12 cellular contexts compared by ENCODE assay signal in the genomic region with DNA sequence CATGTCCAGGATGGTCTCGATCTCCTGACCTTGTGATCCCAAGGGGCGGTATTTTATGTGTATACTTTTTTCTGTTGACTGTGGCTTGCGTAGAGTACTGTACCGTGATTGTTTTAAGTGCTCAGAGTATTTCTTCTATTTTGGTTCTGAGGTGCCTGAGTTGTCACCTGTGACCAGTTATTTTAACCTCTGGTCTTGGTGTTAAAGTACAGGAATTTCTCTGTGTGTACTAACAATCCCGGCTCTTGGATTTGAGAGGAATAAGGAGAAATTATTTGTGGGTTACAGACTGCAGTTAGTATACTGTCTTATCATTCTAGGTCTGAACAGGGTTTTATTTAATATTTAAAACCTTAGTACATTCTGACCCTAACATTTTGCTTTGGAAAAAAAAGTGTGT. TPM values are rescaled to one million over a fixed set of nuclear protein-coding genes. Genes with fewer than 3 reads are reported as not detected.
DNase-seq lines count a peak whose midpoint lies in the region; ATAC-seq, FAIRE-seq and TF ChIP-seq lines count a peak whose summit lies in the region.
"Had no signal": no experiment of that assay in that cellular context is flagged by ENCODE, and none has a peak within 500 bp of the region (broad histone marks: within the 10 kb centered on the region; RNA-seq: fewer than 3 reads in every experiment).

No MANE protein-coding gene starts in this region.

- H3K4me1 ChIP-seq in heart right ventricle: peaks cover 4 to 63% (median 42%) of the 10 kb centered on the region in 9 donors
- peaks cover 9 to 18% of the 10 kb centered on the region in 2 experiments; a peak in 4 of 5 replicates for H3K4me1 ChIP-seq in K562 (replicated peaks in 1 of 2; ENCODE audit: control insufficient read depth in 2 of 2, insufficient read depth in 2 of 2, low read length in 2 of 2)
- peaks cover 2% of the 10 kb centered on the region for H3K4me1 ChIP-seq in mesendoderm (ENCODE audit: control insufficient read depth, low read depth, low read length)

- POLR2A ChIA-PET in K562 (lab: Yijun Ruan, JAX): interaction anchor here (0.6 to 1.9 kb wide), 3 partner anchors 14 to 21 kb away, joined by 3 to 6 read pairs (median 4); no protein-coding TSS in a partner anchor

- no peaks in the 10 kb centered on the region for H3K27me3 Mint-ChIP-seq in type B pancreatic cell

- TF ChIP-seq EP300 in K562 (IDR thresholded peaks at IDR 0.05; ENCODE audit: low read length): no peak

- no peak for FAIRE-seq in K562 (lab: Jason Lieb, UNC)

- no peaks in the 10 kb centered on the region for H3K9me3 Mint-ChIP-seq in type B pancreatic cell

- no peak overlapping the region for H3K4me3 Mint-ChIP-seq in type B pancreatic cell

- no peak overlapping the region for H3K4ac ChIP-seq in mesendoderm (ENCODE audit: low read depth, low read length)

- H4K20me1 ChIP-seq in K562 (replicated peaks; ENCODE audit: control insufficient read depth, insufficient read depth, low read length): peaks cover 32% of the 10 kb centered on the region

- H3K9me3 ChIP-seq in heart right ventricle: no peaks in the 10 kb centered on the region
- H3K9me3 ChIP-seq in K562 (replicated peaks; ENCODE audit: control insufficient read depth, insufficient read depth, low read depth, low read length): no peaks in the 10 kb centered on the region
- H3K9me3 ChIP-seq: adrenal gland had no signal

- peak overlapping the region; percentile 94 for H3K4me2 ChIP-seq in K562 (ENCODE audit: insufficient read depth, low read length)
- peak overlapping the region; percentile 20 for H3K4me2 ChIP-seq in mesendoderm (ENCODE audit: low read length)

- no peak overlapping the region for H4K8ac ChIP-seq in mesendoderm (ENCODE audit: low read depth, low read length)

- intact Hi-C loops in heart right ventricle (cut with DNase I) (loop anchor here in 8 of 10 donors (5.0 to 10.0 kb wide), 8 partner anchors 144 to 919 kb away; a partner anchor contains a TSS), Right ventricle myocardium superior (cut with DNase I) (no loop called here), K562 (cut with micrococcal nuclease) (loop anchor here (5.0 kb wide), 1 partner anchor 154 kb away; a partner anchor contains a TSS)

- TF ChIP-seq CTCF in heart right ventricle (IDR thresholded peaks at IDR 0.05) (no peak), K562 (IDR thresholded peaks at IDR 0.05 in 2 of 3, conservative IDR thresholded peaks at IDR 0.05 in 1 of 3; ENCODE audit: insufficient read depth in 2 of 3, low read depth in 1 of 3, low read length in 3 of 3) (no peak), type B pancreatic cell (conservative IDR thresholded peaks at IDR 0.05) (no peak)

- H3K79me2 ChIP-seq in K562 (ENCODE audit: control insufficient read depth, insufficient read depth, low read length): peaks cover 94% of the 10 kb centered on the region
- H3K79me2 ChIP-seq in mesendoderm (ENCODE audit: control insufficient read depth, insufficient read depth, low read length): peaks cover 60% of the 10 kb centered on the region

- peaks cover 8% of the 10 kb centered on the region for H3K4me1 Mint-ChIP-seq in type B pancreatic cell (ENCODE audit: unreplicated experiment)

- 55 to 63% methylated on average over 5 of the region's 5 CpGs for WGBS in heart right ventricle, 2 donors
- WGBS in K562 (ENCODE audit: insufficient coverage, low coverage, missing lambda C conversion rate): 3% methylated on average over 5 of the region's 5 CpGs
- WGBS in mesendoderm (ENCODE audit: extremely low coverage, insufficient coverage, low lambda C conversion rate): no CpG with 5 or more reads among the region's 5 CpGs

- no peak overlapping the region for H2BK15ac ChIP-seq in mesendoderm (replicated peaks; ENCODE audit: low read depth)

- H4K5ac ChIP-seq in mesendoderm (ENCODE audit: low read length): no peak overlapping the region

- H3K36me3 ChIP-seq in heart right ventricle (peaks cover 0 to 20% (median 0%) of the 10 kb centered on the region in 9 donors), K562 (ENCODE audit: control insufficient read depth, insufficient read depth, low read length) (peaks cover 30% of the 10 kb centered on the region; the same call in 2 of the 3 replicates), mesendoderm (ENCODE audit: control insufficient read depth, insufficient read depth, low read length) (no peaks in the 10 kb centered on the region)
- H3K36me3 ChIP-seq: adrenal gland had no signal

- H3K79me1 ChIP-seq in mesendoderm (ENCODE audit: low read length): no peaks in the 10 kb centered on the region

- no peak overlapping the region for H3K56ac ChIP-seq in mesendoderm (ENCODE audit: low read length)

- H3K27ac ChIP-seq in heart right ventricle: peak overlapping the region in 1 of 10 donors; percentile 13
- H3K27ac ChIP-seq in K562 (ENCODE audit: extremely low read depth, low read depth, low read length): 0 out of 3 replicates have a peak overlapping the region, but pooled peaks have one; percentile 6
- H3K27ac ChIP-seq in mesendoderm (ENCODE audit: low read depth, low read length): no peak overlapping the region

- no peak overlapping the region for H3K23ac ChIP-seq in mesendoderm (ENCODE audit: low read length)

- H3K18ac ChIP-seq in mesendoderm (ENCODE audit: low read length): no peak overlapping the region

- no peak for DNase-seq in heart right ventricle
- no peak for DNase-seq in Right ventricle myocardium superior
- DNase-seq in K562 (ENCODE audit: extremely low read depth in 1 of 4, low spot score in 3 of 4): no peak
- no peak for DNase-seq in mesendoderm
- DNase-seq in type B pancreatic cell (ENCODE audit: extremely low spot score, unreplicated experiment): no peak
- no peak for DNase-seq in effector CD4-positive, alpha-beta T cell
- DNase-seq in DMS153 (lab: John Stamatoyannopoulos, UW): no peak
- DNase-seq: adrenal gland, NCI-H1694 treated with DMSO at 0.1 percent for 48 hours, T1000 had no signal

- TF ChIP-seq RAD21 in K562 (CRISPR knock-in tag; conservative IDR thresholded peaks at IDR 0.05 in 1 of 2, IDR thresholded peaks at IDR 0.05 in 1 of 2): no peak

- H2AK5ac ChIP-seq in mesendoderm (ENCODE audit: low read length): no peak overlapping the region

- no peak overlapping the region for H2BK5ac ChIP-seq in mesendoderm (ENCODE audit: low read length)

- no peaks in the 10 kb centered on the region for H3K9me1 ChIP-seq in K562 (ENCODE audit: control insufficient read depth, insufficient read depth, low read length)

- no peak for ATAC-seq in heart right ventricle
- ATAC-seq in Right ventricle myocardium superior (ENCODE audit: poor library complexity): no peak
- no peak for ATAC-seq in K562
- no peak for ATAC-seq in GM21576 (IDR thresholded peaks at IDR 0.05; ENCODE audit: unreplicated experiment)

- H3K9ac ChIP-seq in K562 (ENCODE audit: insufficient read depth in 1 of 2, low read depth in 2 of 2, low read length in 2 of 2): peak overlapping the region; percentile 95 to 99
- peak overlapping the region; percentile 45 for H3K9ac ChIP-seq in mesendoderm (ENCODE audit: low read length)

- H3K4me3 ChIP-seq in heart right ventricle (peak overlapping the region in 9 of 10 donors; percentile 76 to 97 (median 93)), K562 (peak overlapping the region; percentile 100), mesendoderm (ENCODE audit: low read length) (no peak overlapping the region)

- in situ Hi-C loops in K562 (cut with MboI): no loop called here

- CTCF ChIA-PET in K562 (lab: Yijun Ruan, JAX; ENCODE audit: low intra/inter-chr PET ratio): no interaction called here

- TF ChIP-seq POLR2A in K562 (conservative IDR thresholded peaks at IDR 0.05): no peak

- H2AFZ ChIP-seq in K562 (ENCODE audit: low read depth, low read length): no peak overlapping the region

- H3K27ac Mint-ChIP-seq in type B pancreatic cell: peak overlapping the region; percentile 77

- no TSS peak for BruUV-seq in K562 (replicated peaks; lab: Mats Ljungman, UMichigan)

- H3K27me3 ChIP-seq in heart right ventricle (no peaks in the 10 kb centered on the region), K562 (ENCODE audit: control insufficient read depth in 2 of 2, insufficient read depth in 2 of 2, low read length in 2 of 2) (no peaks in the 10 kb centered on the region), mesendoderm (ENCODE audit: insufficient read depth, low read length, poor library complexity) (no peaks in the 10 kb centered on the region)
- H3K27me3 ChIP-seq: adrenal gland had no signal

- H2BK120ac ChIP-seq in mesendoderm (ENCODE audit: low read depth, low read length): no peak overlapping the region

- H3K36me3 Mint-ChIP-seq in type B pancreatic cell: peaks cover 9% of the 10 kb centered on the region

RNA-seq across cellular contexts. Expression of a gene that starts 2.0 kb away (rescaled TPM):
- total RNA-seq in heart right ventricle: 10 to 100 TPM; 51.9 to 77.9 (median 68.5) TPM
- polyA plus RNA-seq in heart right ventricle: 10 to 100 TPM; 26.6 to 62.9 TPM
- 55.8 TPM for total RNA-seq in Right ventricle myocardium superior
- total RNA-seq in K562 (2011; cell fraction: chromatin; rRNA removed; ENCODE audit: low replicate concordance): 294 and 721 TPM in 2 replicates
- total RNA-seq in K562 (2011; cell fraction: nucleolus; rRNA removed): 87.1 and 125 TPM in 2 replicates
- total RNA-seq in K562 (2011; cell fraction: nucleoplasm; rRNA removed): 258 and 400 TPM in 2 replicates
- total RNA-seq in K562 (2014; rRNA removed): 68.1 and 75.8 TPM in 2 replicates
- total RNA-seq in K562 (2014; rRNA removed; fragmentation: Illumina TruSeq; extraction: Trizol): 63.0 and 72.8 TPM in 2 replicates
- total RNA-seq in K562 (2015; rRNA removed; fragmentation: Illumina TruSeq; extraction: Trizol): 73.7 and 78.7 TPM in 2 replicates
- 98.7 and 110 TPM in 2 replicates for total RNA-seq in K562 (2021)
- polyA plus RNA-seq in K562 (2011; rRNA removed): 138 and 144 TPM in 2 replicates
- polyA plus RNA-seq in K562 (2011; cell fraction: cytosol; rRNA removed): 62.7 and 95.2 TPM in 2 replicates
- polyA plus RNA-seq in K562 (2011; cell fraction: nucleus; rRNA removed): 202 and 212 TPM in 2 replicates
- 68.5 and 82.4 TPM in 2 replicates for polyA plus RNA-seq in K562 (2012)
- 93.0 and 101 TPM in 2 replicates for polyA plus RNA-seq in K562 (2014; fragmentation: Illumina TruSeq; extraction: Trizol)
- 10 to 100 TPM; 38.9 to 39.0 TPM for polyA plus RNA-seq in K562 (2014; fragmentation: Nextera tagmentation; extraction: Ambion mirVana)
- polyA plus RNA-seq in K562 (2014; rRNA removed): 93.6 and 96.7 TPM in 2 replicates
- 219 and 272 TPM in 2 replicates for polyA minus RNA-seq in K562 (2011; rRNA and poly(A)+ RNA removed)
- polyA minus RNA-seq in K562 (2011; cell fraction: cytosol; rRNA and poly(A)+ RNA removed): 70.9 and 81.8 TPM in 2 replicates
- 78.9 and 124 TPM in 2 replicates for polyA minus RNA-seq in K562 (2011; cell fraction: nucleus; rRNA and poly(A)+ RNA removed)
- polyA plus RNA-seq in mesendoderm (2013, experiment 1 of 2): 38.3 TPM
- polyA plus RNA-seq in mesendoderm (2013, experiment 2 of 2): 37.3 TPM
- 108 and 129 TPM in 2 replicates for total RNA-seq in type B pancreatic cell (ENCODE audit: low replicate concordance)

RNA-seq across cellular contexts. Expression of a gene that starts 43.6 kb away (rescaled TPM):
- total RNA-seq in heart right ventricle (under 1 TPM in 2 of 10 donors, not detected in 8; 0.10 to 0.34 TPM), Right ventricle myocardium superior (not detected), K562 (2014; rRNA removed) (0.05 TPM in 1 of 2 replicates, not detected in the other), K562 (2014; rRNA removed; fragmentation: Illumina TruSeq; extraction: Trizol) (not detected in 2 replicates), K562 (2015; rRNA removed; fragmentation: Illumina TruSeq; extraction: Trizol) (not detected in 2 replicates), K562 (2021) (not detected in 2 replicates), type B pancreatic cell (ENCODE audit: low replicate concordance) (0.17 TPM in 1 of 2 replicates, not detected in the other)
- polyA plus RNA-seq in heart right ventricle (under 1 TPM; 0.01 to 0.29 TPM), K562 (2011; rRNA removed) (0.13 TPM in 1 of 2 replicates, not detected in the other), K562 (2014; fragmentation: Illumina TruSeq; extraction: Trizol) (not detected in 2 replicates), K562 (2014; fragmentation: Nextera tagmentation; extraction: Ambion mirVana) (not detected), K562 (2014; rRNA removed) (not detected in 2 replicates)
- total RNA-seq in K562 (2011; cell fraction: chromatin; rRNA removed; ENCODE audit: low replicate concordance): 0.53 TPM in 1 of 2 replicates, not detected in the other
- total RNA-seq in K562 (2011; cell fraction: nucleolus; rRNA removed): 0.17 and 0.39 TPM in 2 replicates
- 0.23 TPM in 1 of 2 replicates, not detected in the other for total RNA-seq in K562 (2011; cell fraction: nucleoplasm; rRNA removed)
- 0.03 TPM in 1 of 2 replicates, not detected in the other for polyA plus RNA-seq in K562 (2011; cell fraction: cytosol; rRNA removed)
- polyA plus RNA-seq in K562 (2011; cell fraction: nucleus; rRNA removed): 0.17 and 0.20 TPM in 2 replicates
- 0.03 TPM in 1 of 2 replicates, not detected in the other for polyA plus RNA-seq in K562 (2012)
- not detected in 2 replicates for polyA minus RNA-seq in K562 (2011; rRNA and poly(A)+ RNA removed)
- polyA minus RNA-seq in K562 (2011; cell fraction: cytosol; rRNA and poly(A)+ RNA removed): not detected in 2 replicates
- 0.11 and 0.13 TPM in 2 replicates for polyA minus RNA-seq in K562 (2011; cell fraction: nucleus; rRNA and poly(A)+ RNA removed)
- polyA plus RNA-seq in mesendoderm (2013, experiment 1 of 2): not detected
- polyA plus RNA-seq in mesendoderm (2013, experiment 2 of 2): not detected
- total RNA-seq: adrenal gland had no signal
- polyA plus RNA-seq: BJ had no signal

RNA-seq across cellular contexts. Expression of a gene that starts 57.2 kb away (rescaled TPM):
- total RNA-seq in heart right ventricle (100 to 1,000 TPM in 2 of 10 donors, 10 to 100 TPM in 8; 18.5 to 121 (median 33.3) TPM), Right ventricle myocardium superior (21.7 TPM), K562 (2014; rRNA removed) (0.36 and 1.4 TPM in 2 replicates), K562 (2014; rRNA removed; fragmentation: Illumina TruSeq; extraction: Trizol) (0.47 and 0.77 TPM in 2 replicates), K562 (2015; rRNA removed; fragmentation: Illumina TruSeq; extraction: Trizol) (0.65 and 0.75 TPM in 2 replicates), K562 (2021) (0.65 and 0.98 TPM in 2 replicates), type B pancreatic cell (ENCODE audit: low replicate concordance) (4.7 and 4.9 TPM in 2 replicates)
- polyA plus RNA-seq in heart right ventricle (10 to 100 TPM; 14.6 to 33.5 TPM), K562 (2011; rRNA removed) (0.45 and 0.60 TPM in 2 replicates), K562 (2014; fragmentation: Illumina TruSeq; extraction: Trizol) (0.79 and 1.1 TPM in 2 replicates), K562 (2014; fragmentation: Nextera tagmentation; extraction: Ambion mirVana) (under 1 TPM; 0.11 to 0.29 TPM), K562 (2014; rRNA removed) (0.62 and 0.78 TPM in 2 replicates)
- total RNA-seq in K562 (2011; cell fraction: chromatin; rRNA removed; ENCODE audit: low replicate concordance): 1.1 and 4.5 TPM in 2 replicates
- 1.7 and 2.3 TPM in 2 replicates for total RNA-seq in K562 (2011; cell fraction: nucleolus; rRNA removed)
- total RNA-seq in K562 (2011; cell fraction: nucleoplasm; rRNA removed): 2.2 and 3.7 TPM in 2 replicates
- 0.19 and 0.27 TPM in 2 replicates for polyA plus RNA-seq in K562 (2011; cell fraction: cytosol; rRNA removed)
- polyA plus RNA-seq in K562 (2011; cell fraction: nucleus; rRNA removed): 0.25 and 0.78 TPM in 2 replicates
- polyA plus RNA-seq in K562 (2012): 0.47 and 0.69 TPM in 2 replicates
- polyA minus RNA-seq in K562 (2011; rRNA and poly(A)+ RNA removed): 0.18 and 0.28 TPM in 2 replicates
- polyA minus RNA-seq in K562 (2011; cell fraction: cytosol; rRNA and poly(A)+ RNA removed): 0.38 TPM in 1 of 2 replicates, not detected in the other
- polyA minus RNA-seq in K562 (2011; cell fraction: nucleus; rRNA and poly(A)+ RNA removed): 0.11 and 0.67 TPM in 2 replicates
- 6.7 TPM for polyA plus RNA-seq in mesendoderm (2013, experiment 1 of 2)
- 7.2 TPM for polyA plus RNA-seq in mesendoderm (2013, experiment 2 of 2)
